14 cellular contexts compared by ENCODE assay signal in genomic region chr10:72083234-72084093, GRCh38. TPM values are rescaled to one million over a fixed set of nuclear protein-coding genes. Genes with fewer than 3 reads are reported as not detected.
DNase-seq lines count a peak whose midpoint lies in the region; ATAC-seq, FAIRE-seq and TF ChIP-seq lines count a peak whose summit lies in the region.
"Had no signal": no experiment of that assay in that cellular context is flagged by ENCODE, and none has a peak within 500 bp of the region (broad histone marks: within the 10 kb centered on the region; RNA-seq: fewer than 3 reads in every experiment).

No MANE protein-coding gene starts in this region.

- peak overlapping the region; percentile 98 for H3K4me3 Mint-ChIP-seq in T-helper 1 cell treated with Interleukin-12 subunit alpha and Interleukin-12 subunit beta and Interleukin-4 antibody, amounts not matched to agents 30 μg/mL and 1 μg/mL, for 36 hours
- peak overlapping the region; percentile 96 for H3K4me3 Mint-ChIP-seq in activated naive CD8-positive, alpha-beta T cell
- H3K4me3 Mint-ChIP-seq in nephron progenitor cell = no peak overlapping the region

- DNase-seq in T-helper 1 cell (no peak), nephron progenitor cell (no peak), GM12892 (ENCODE audit: insufficient read length) (no peak), BE2C (no peak)
- DNase-seq: amygdala, DMS53, GOT3 had no signal

- no peaks in the 10 kb centered on the region; the same call in 1 of the 2 replicates for H3K36me3 ChIP-seq in OCI-LY1 (ENCODE audit: insufficient read depth, low read length)
- H3K36me3 ChIP-seq in BE2C = no peaks in the 10 kb centered on the region
- H3K36me3 ChIP-seq: neutrophil had no signal

- peaks cover 52% of the 10 kb centered on the region for H3K36me3 Mint-ChIP-seq in T-helper 1 cell treated with Interleukin-12 subunit alpha and Interleukin-12 subunit beta and Interleukin-4 antibody, amounts not matched to agents 30 μg/mL and 1 μg/mL, for 36 hours (ENCODE audit: low read depth)
- peaks cover 4% of the 10 kb centered on the region for H3K36me3 Mint-ChIP-seq in activated naive CD8-positive, alpha-beta T cell
- peaks cover 10% of the 10 kb centered on the region for H3K36me3 Mint-ChIP-seq in nephron progenitor cell (ENCODE audit: low read depth)

- H3K27me3 ChIP-seq in OCI-LY1 (ENCODE audit: insufficient read depth, low read length) (no peaks in the 10 kb centered on the region), BE2C (peaks cover 10% of the 10 kb centered on the region)

- TF ChIP-seq CTCF in OCI-LY1 (IDR thresholded peaks at IDR 0.05; ENCODE audit: low read length) (no peak), nephron progenitor cell (IDR thresholded peaks at IDR 0.05) (no peak), BE2C (IDR thresholded peaks at IDR 0.05; ENCODE audit: low read depth, low read length) (no peak)

- no peaks in the 10 kb centered on the region for H3F3A ChIP-seq in OCI-LY1 (ENCODE audit: insufficient read depth, low read length)

- H3K9ac ChIP-seq in OCI-LY1 (ENCODE audit: low read length) = peak overlapping the region; percentile 60

- peak overlapping the region; percentile 83 for H3K27ac Mint-ChIP-seq in T-helper 1 cell treated with Interleukin-12 subunit alpha and Interleukin-12 subunit beta and Interleukin-4 antibody, amounts not matched to agents 30 μg/mL and 1 μg/mL, for 36 hours
- H3K27ac Mint-ChIP-seq in activated naive CD8-positive, alpha-beta T cell = peak overlapping the region; percentile 98
- peak overlapping the region; percentile 61 for H3K27ac Mint-ChIP-seq in nephron progenitor cell

- no peaks in the 10 kb centered on the region for H3K9me2 ChIP-seq in OCI-LY1 (ENCODE audit: low read depth, low read length)

- H3K4me3 ChIP-seq in OCI-LY1 (ENCODE audit: low read depth, low read length, poor library complexity, severe bottlenecking) (peak overlapping the region; percentile 58), BE2C (ENCODE audit: low read depth, low read length) (no peak overlapping the region)

- no peak for FAIRE-seq in GM12892 (lab: Jason Lieb, UNC)
- FAIRE-seq: A204.1, GM12891 had no signal

- ATAC-seq in HG03521 (IDR thresholded peaks at IDR 0.05; ENCODE audit: unreplicated experiment) = no peak

- no peaks in the 10 kb centered on the region for H3K27me3 Mint-ChIP-seq in T-helper 1 cell treated with Interleukin-12 subunit alpha and Interleukin-12 subunit beta and Interleukin-4 antibody, amounts not matched to agents 30 μg/mL and 1 μg/mL, for 36 hours (ENCODE audit: low read depth)
- H3K27me3 Mint-ChIP-seq in activated naive CD8-positive, alpha-beta T cell = no peaks in the 10 kb centered on the region
- H3K27me3 Mint-ChIP-seq in nephron progenitor cell (ENCODE audit: low read depth, poor library complexity) = peaks cover 35% of the 10 kb centered on the region

- H3K79me2 ChIP-seq in OCI-LY1 (ENCODE audit: insufficient read depth, low read length) = no peaks in the 10 kb centered on the region

- H3K9me3 ChIP-seq in OCI-LY1 (ENCODE audit: low read length) (no peaks in the 10 kb centered on the region), BE2C (no peaks in the 10 kb centered on the region)
- H3K9me3 ChIP-seq: neutrophil had no signal

- H3K4me2 ChIP-seq in OCI-LY1 (ENCODE audit: low read length) = peak overlapping the region; percentile 73

- no peak for TF ChIP-seq POLR2A in GM12892 (IDR thresholded peaks at IDR 0.05; ENCODE audit: low read depth, low read length)

- H3K4me1 ChIP-seq in OCI-LY1 (ENCODE audit: insufficient read depth, low read length, severe bottlenecking) (peaks cover 84% of the 10 kb centered on the region), BE2C (no peaks in the 10 kb centered on the region)

- no peak overlapping the region for H2AFZ ChIP-seq in OCI-LY1 (ENCODE audit: low read length)

- H3K4me1 Mint-ChIP-seq in T-helper 1 cell treated with Interleukin-12 subunit alpha and Interleukin-12 subunit beta and Interleukin-4 antibody, amounts not matched to agents 30 μg/mL and 1 μg/mL, for 36 hours (ENCODE audit: low read depth) = peaks cover 69% of the 10 kb centered on the region
- peaks cover 80% of the 10 kb centered on the region for H3K4me1 Mint-ChIP-seq in activated naive CD8-positive, alpha-beta T cell (ENCODE audit: low read depth)
- H3K4me1 Mint-ChIP-seq in nephron progenitor cell = peaks cover 81% of the 10 kb centered on the region

- H3K27ac ChIP-seq in OCI-LY1 (ENCODE audit: low read depth, low read length, poor library complexity, severe bottlenecking) = peak overlapping the region; percentile 77
- H3K27ac ChIP-seq: neutrophil had no signal

- H4K20me1 ChIP-seq in OCI-LY1 (ENCODE audit: insufficient read depth, low read length) = no peaks in the 10 kb centered on the region

- H3K9me3 Mint-ChIP-seq in T-helper 1 cell treated with Interleukin-12 subunit alpha and Interleukin-12 subunit beta and Interleukin-4 antibody, amounts not matched to agents 30 μg/mL and 1 μg/mL, for 36 hours = no peaks in the 10 kb centered on the region
- H3K9me3 Mint-ChIP-seq in activated naive CD8-positive, alpha-beta T cell (ENCODE audit: low read depth) = no peaks in the 10 kb centered on the region
- no peaks in the 10 kb centered on the region for H3K9me3 Mint-ChIP-seq in nephron progenitor cell

RNA-seq across cellular contexts. Expression of gene SPOCK2, which starts 4.9 kb away (rescaled TPM):
- 0.45 TPM for polyA plus RNA-seq in GM12892 (2012; ENCODE audit: missing spikeins)
- 1.4 TPM for polyA plus RNA-seq in BE2C (2012; ENCODE audit: insufficient read depth, insufficient read length, low read depth)
